Comparison of ENCODE assay signal across 1 cellular context in the genomic region with DNA sequence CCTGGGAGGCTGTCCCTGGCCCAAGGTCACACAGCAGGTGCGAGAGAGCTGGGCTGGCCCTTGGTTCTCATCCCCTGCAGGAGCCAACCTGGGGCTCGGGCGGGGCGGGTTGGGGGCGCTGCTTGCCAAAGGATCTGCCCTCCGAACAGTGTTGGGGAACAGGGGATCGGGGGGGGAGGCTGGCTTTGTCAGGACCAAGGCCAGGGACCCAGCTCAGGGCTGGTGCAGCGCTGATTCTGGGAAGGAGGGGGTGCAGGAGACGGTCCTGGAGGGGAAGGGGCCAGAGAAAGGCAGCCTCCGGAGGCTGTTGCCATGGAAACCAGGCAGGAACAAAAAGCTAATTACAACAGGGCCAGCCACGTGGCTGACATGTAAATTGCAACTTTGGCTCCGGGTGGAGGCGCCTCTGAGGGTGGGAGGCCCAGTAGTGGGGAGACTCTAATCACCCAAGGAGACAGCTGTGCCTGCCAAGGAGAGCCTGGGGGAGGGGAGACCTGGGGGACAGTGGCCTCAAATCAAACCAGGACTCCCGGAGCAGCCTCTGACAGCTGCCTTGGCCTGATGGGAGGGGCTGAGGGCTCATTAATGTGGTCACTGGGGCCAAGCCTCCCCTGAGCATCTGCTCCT.
A peak's percentile ranks its signal among the peaks of the same experiment; 100 is the strongest.
TF ChIP-seq lines count a peak whose summit lies in the region.

No MANE protein-coding gene starts in this region.

TF ChIP-seq in K562, 482 proteins besides CTCF, POLR2A, EP300 and RAD21 (continued from another document):
- TF ChIP-seq, protein P1, sequence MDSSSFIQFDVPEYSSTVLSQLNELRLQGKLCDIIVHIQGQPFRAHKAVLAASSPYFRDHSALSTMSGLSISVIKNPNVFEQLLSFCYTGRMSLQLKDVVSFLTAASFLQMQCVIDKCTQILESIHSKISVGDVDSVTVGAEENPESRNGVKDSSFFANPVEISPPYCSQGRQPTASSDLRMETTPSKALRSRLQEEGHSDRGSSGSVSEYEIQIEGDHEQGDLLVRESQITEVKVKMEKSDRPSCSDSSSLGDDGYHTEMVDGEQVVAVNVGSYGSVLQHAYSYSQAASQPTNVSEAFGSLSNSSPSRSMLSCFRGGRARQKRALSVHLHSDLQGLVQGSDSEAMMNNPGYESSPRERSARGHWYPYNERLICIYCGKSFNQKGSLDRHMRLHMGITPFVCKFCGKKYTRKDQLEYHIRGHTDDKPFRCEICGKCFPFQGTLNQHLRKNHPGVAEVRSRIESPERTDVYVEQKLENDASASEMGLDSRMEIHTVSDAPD (CRISPR knock-in tag; IDR thresholded peaks at IDR 0.05), result no peak
- TF ChIP-seq ZNF124 (CRISPR knock-in tag; IDR thresholded peaks at IDR 0.05) (no peak), ZNF696 (CRISPR knock-in tag; conservative IDR thresholded peaks at IDR 0.05) (no peak), TAF7 (tag; IDR thresholded peaks at IDR 0.05) (no peak), BHLHE40 (IDR thresholded peaks at IDR 0.05; ENCODE audit: low read length) (no peak), YY1 (IDR thresholded peaks at IDR 0.05; ENCODE audit: borderline replicate concordance in 1 of 3, control insufficient read depth in 1 of 3, extremely low read depth in 1 of 3, insufficient read depth in 3 of 3, insufficient read length in 1 of 3, insufficient replicate concordance in 2 of 3, low read depth in 1 of 3, low read length in 2 of 3) (no peak), SIN3A (IDR thresholded peaks at IDR 0.05; ENCODE audit: borderline replicate concordance in 2 of 2, control insufficient read depth in 1 of 2, low read depth in 2 of 2, low read length in 2 of 2) (peak; percentile 14 to 41; a peak in 1 of 4 replicates), NR1H2 (CRISPR knock-in tag; IDR thresholded peaks at IDR 0.05) (no peak), TRIM28 (IDR thresholded peaks at IDR 0.05) (no peak), MECOM (CRISPR knock-in tag; IDR thresholded peaks at IDR 0.05) (no peak), ELF1 (tag; IDR thresholded peaks at IDR 0.05) (no peak), TCF7L2 (IDR thresholded peaks at IDR 0.05; ENCODE audit: low read depth, low read length) (no peak)
- TF ChIP-seq, protein P2, sequence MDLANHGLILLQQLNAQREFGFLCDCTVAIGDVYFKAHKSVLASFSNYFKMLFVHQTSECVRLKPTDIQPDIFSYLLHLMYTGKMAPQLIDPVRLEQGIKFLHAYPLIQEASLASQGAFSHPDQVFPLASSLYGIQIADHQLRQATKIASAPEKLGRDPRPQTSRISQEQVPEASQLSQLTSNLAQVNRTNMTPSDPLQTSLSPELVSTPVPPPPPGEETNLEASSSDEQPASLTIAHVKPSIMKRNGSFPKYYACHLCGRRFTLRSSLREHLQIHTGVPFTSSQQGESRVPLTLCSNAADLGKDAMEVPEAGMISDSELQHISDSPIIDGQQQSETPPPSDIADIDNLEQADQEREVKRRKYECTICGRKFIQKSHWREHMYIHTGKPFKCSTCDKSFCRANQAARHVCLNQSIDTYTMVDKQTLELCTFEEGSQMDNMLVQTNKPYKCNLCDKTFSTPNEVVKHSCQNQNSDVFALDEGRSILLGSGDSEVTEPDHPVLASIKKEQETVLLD (IDR thresholded peaks at IDR 0.05), result no peak
- TF ChIP-seq, protein P3, sequence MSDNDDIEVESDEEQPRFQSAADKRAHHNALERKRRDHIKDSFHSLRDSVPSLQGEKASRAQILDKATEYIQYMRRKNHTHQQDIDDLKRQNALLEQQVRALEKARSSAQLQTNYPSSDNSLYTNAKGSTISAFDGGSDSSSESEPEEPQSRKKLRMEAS (CRISPR knock-in tag; IDR thresholded peaks at IDR 0.05), result peak; percentile 72
- TF ChIP-seq, protein P4, sequence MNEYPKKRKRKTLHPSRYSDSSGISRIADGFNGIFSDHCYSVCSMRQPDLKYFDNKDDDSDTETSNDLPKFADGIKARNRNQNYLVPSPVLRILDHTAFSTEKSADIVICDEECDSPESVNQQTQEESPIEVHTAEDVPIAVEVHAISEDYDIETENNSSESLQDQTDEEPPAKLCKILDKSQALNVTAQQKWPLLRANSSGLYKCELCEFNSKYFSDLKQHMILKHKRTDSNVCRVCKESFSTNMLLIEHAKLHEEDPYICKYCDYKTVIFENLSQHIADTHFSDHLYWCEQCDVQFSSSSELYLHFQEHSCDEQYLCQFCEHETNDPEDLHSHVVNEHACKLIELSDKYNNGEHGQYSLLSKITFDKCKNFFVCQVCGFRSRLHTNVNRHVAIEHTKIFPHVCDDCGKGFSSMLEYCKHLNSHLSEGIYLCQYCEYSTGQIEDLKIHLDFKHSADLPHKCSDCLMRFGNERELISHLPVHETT (CRISPR knock-in tag; conservative IDR thresholded peaks at IDR 0.05 in 1 of 2, IDR thresholded peaks at IDR 0.05 in 1 of 2), result no peak
- TF ChIP-seq, protein P5, sequence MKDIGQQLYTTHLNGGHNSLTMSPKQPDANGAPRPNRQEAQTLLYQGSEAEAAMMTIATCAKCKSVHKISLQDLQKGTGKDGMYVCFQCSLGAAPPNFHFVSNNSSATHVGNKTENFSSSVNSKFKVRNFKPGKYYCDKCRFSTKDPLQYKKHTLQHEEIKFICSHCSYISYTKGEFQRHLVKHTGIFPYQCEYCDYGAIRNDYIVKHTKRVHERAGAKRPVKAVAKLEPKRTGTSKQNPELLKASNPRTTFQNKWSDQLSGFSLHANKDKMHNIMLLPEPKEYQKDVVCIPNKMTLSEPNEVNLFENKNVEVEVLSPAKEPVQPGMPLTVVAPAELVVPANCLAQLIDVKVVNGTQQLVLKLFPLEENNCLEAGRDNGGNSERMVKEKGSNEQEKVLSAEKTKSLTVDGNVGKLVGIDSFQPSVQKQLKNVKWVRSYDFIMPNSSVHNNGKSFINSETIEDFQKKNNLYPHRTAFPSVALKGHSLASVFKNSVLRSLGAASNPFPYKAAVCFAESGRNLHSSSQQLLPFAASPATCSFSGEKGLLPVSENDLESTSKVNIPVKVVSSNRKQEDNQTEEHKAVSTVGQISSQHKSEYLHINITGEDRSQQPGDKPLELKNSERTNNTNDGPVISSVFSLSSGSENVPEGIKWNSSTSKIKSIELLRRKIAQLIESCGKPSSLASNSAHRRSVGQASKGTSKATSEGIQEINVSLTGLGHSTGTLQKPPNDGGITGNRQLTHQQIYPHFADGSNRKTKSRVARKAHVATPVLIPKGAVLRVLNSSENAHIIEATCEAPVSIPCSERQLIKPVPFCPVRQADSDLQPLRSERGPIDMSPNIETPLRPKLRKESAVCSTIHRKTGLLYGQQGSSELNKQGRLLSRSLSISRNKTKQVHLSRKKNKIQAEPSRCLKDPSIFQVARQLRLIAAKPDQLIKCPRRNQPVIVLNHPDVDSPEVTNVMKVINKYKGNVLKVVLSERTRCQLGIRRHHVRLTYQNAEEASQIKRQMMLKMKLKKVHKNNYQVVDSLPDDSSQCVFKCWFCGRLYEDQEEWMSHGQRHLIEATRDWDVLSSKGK (CRISPR knock-in tag; IDR thresholded peaks at IDR 0.05), result no peak
